1 cellular context compared by ENCODE assay signal in the genomic region with DNA sequence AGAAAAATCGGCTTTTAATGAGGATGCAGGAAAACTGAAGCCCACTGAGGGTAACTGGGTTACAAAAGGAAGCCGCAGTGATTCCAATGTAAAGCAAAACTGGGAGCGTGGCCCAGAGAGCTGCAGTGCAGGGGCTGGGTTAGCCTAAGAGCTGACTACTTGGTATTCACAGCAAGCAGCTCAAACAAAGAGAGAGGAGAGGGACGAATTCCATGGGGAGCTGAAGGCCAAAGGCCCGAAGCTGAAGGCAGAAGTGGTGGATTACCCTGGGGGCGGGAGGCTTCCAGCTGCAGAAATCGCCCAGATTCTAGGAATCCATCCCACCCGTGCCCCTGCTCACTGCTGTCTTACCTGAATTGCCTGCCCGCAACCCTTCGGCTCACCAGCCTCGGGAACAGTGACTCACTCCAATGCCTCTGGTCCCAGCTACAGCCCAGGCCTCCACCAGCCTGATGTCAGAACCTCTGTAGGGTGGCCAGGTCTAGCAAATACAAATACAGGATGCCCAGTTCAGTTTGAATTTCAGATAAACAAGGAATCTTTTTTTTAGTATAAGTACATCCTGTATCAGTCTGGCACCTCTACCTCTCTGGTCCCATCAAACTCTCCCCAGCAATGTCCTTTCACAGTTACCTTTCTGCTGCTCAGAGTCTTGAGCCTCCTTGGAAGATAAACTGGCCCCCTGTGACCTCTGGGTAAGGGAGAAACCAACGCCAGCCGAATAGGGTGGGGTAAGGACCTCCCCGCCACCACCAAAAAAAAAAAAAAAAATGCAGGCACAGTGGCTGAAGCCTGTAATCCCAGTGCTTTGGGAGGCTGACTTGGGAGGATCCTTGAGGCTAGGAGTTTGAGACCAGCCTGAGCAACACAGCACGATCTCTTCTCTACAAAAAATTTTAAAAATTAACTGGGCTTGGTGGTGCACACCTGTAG.
TF ChIP-seq lines count a peak whose summit lies in the region.

No MANE protein-coding gene starts in this region.

TF ChIP-seq in HepG2, 621 proteins besides CTCF, POLR2A, EP300 and RAD21 (continued from another document and continues in another):
- TF ChIP-seq ZNF737 (CRISPR knock-in tag; IDR thresholded peaks at IDR 0.05; ENCODE audit: borderline replicate concordance) = no peak
- no peak for TF ChIP-seq ATM (IDR thresholded peaks at IDR 0.05; ENCODE audit: borderline replicate concordance)
- 0 out of 2 replicates have a peak, but pooled peaks have one; percentile 20 for TF ChIP-seq ZNF468 (CRISPR knock-in tag; IDR thresholded peaks at IDR 0.05)
- no peak for TF ChIP-seq NFRKB (IDR thresholded peaks at IDR 0.05)
- TF ChIP-seq DPF2 (CRISPR knock-in tag; IDR thresholded peaks at IDR 0.05; ENCODE audit: borderline replicate concordance, low read depth) = no peak
- TF ChIP-seq, protein P1, sequence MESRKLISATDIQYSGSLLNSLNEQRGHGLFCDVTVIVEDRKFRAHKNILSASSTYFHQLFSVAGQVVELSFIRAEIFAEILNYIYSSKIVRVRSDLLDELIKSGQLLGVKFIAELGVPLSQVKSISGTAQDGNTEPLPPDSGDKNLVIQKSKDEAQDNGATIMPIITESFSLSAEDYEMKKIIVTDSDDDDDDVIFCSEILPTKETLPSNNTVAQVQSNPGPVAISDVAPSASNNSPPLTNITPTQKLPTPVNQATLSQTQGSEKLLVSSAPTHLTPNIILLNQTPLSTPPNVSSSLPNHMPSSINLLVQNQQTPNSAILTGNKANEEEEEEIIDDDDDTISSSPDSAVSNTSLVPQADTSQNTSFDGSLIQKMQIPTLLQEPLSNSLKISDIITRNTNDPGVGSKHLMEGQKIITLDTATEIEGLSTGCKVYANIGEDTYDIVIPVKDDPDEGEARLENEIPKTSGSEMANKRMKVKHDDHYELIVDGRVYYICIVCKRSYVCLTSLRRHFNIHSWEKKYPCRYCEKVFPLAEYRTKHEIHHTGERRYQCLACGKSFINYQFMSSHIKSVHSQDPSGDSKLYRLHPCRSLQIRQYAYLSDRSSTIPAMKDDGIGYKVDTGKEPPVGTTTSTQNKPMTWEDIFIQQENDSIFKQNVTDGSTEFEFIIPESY (CRISPR knock-in tag; IDR thresholded peaks at IDR 0.05) = no peak
- TF ChIP-seq KDM3A (CRISPR knock-in tag; IDR thresholded peaks at IDR 0.05; ENCODE audit: low read depth) = peak; percentile 30; the same call in 1 of the 2 replicates
- TF ChIP-seq ONECUT2 (CRISPR knock-in tag; IDR thresholded peaks at IDR 0.05) = no peak
- TF ChIP-seq MED1 (CRISPR knock-in tag; IDR thresholded peaks at IDR 0.05) = peak; percentile 22; the same call in 1 of the 2 replicates
- TF ChIP-seq BHLHE40 (IDR thresholded peaks at IDR 0.05; ENCODE audit: low read length) = no peak
- TF ChIP-seq SIN3B (IDR thresholded peaks at IDR 0.05; ENCODE audit: low read length) = no peak
- no peak for TF ChIP-seq RFXANK (CRISPR knock-in tag; IDR thresholded peaks at IDR 0.05)
- TF ChIP-seq PAF1 (CRISPR knock-in tag; IDR thresholded peaks at IDR 0.05) = no peak
- peak; percentile 86 for TF ChIP-seq FOSL2 (CRISPR knock-in tag; IDR thresholded peaks at IDR 0.05)
- no peak for TF ChIP-seq KAT8 (CRISPR knock-in tag; IDR thresholded peaks at IDR 0.05)
- no peak for TF ChIP-seq MLLT10 (CRISPR knock-in tag; IDR thresholded peaks at IDR 0.05)
- TF ChIP-seq TP53 (CRISPR knock-in tag; conservative IDR thresholded peaks at IDR 0.05) = no peak
- TF ChIP-seq RARA (CRISPR knock-in tag; IDR thresholded peaks at IDR 0.05) = peak; percentile 26; the same call in 1 of the 2 replicates
- TF ChIP-seq CHD2 (IDR thresholded peaks at IDR 0.05; ENCODE audit: low read depth, low read length) = no peak
- no peak for TF ChIP-seq SOX6 (IDR thresholded peaks at IDR 0.05)
- TF ChIP-seq SOX6 (CRISPR knock-in tag; IDR thresholded peaks at IDR 0.05) = peak; percentile 29
- 0 out of 2 replicates have a peak, but pooled peaks have one; percentile 23 for TF ChIP-seq HMG20A (CRISPR knock-in tag; IDR thresholded peaks at IDR 0.05; ENCODE audit: borderline replicate concordance)
- no peak for TF ChIP-seq RELA (CRISPR knock-in tag; IDR thresholded peaks at IDR 0.05)
- TF ChIP-seq NFATC3 (CRISPR knock-in tag; IDR thresholded peaks at IDR 0.05) = no peak
- no peak for TF ChIP-seq TOE1 (CRISPR knock-in tag; IDR thresholded peaks at IDR 0.05)
- TF ChIP-seq ZFP36L1 (CRISPR knock-in tag; IDR thresholded peaks at IDR 0.05) = 0 out of 2 replicates have a peak, but pooled peaks have one; percentile 47
- TF ChIP-seq ZNF160 (CRISPR knock-in tag; IDR thresholded peaks at IDR 0.05) = no peak
- TF ChIP-seq, protein P2, sequence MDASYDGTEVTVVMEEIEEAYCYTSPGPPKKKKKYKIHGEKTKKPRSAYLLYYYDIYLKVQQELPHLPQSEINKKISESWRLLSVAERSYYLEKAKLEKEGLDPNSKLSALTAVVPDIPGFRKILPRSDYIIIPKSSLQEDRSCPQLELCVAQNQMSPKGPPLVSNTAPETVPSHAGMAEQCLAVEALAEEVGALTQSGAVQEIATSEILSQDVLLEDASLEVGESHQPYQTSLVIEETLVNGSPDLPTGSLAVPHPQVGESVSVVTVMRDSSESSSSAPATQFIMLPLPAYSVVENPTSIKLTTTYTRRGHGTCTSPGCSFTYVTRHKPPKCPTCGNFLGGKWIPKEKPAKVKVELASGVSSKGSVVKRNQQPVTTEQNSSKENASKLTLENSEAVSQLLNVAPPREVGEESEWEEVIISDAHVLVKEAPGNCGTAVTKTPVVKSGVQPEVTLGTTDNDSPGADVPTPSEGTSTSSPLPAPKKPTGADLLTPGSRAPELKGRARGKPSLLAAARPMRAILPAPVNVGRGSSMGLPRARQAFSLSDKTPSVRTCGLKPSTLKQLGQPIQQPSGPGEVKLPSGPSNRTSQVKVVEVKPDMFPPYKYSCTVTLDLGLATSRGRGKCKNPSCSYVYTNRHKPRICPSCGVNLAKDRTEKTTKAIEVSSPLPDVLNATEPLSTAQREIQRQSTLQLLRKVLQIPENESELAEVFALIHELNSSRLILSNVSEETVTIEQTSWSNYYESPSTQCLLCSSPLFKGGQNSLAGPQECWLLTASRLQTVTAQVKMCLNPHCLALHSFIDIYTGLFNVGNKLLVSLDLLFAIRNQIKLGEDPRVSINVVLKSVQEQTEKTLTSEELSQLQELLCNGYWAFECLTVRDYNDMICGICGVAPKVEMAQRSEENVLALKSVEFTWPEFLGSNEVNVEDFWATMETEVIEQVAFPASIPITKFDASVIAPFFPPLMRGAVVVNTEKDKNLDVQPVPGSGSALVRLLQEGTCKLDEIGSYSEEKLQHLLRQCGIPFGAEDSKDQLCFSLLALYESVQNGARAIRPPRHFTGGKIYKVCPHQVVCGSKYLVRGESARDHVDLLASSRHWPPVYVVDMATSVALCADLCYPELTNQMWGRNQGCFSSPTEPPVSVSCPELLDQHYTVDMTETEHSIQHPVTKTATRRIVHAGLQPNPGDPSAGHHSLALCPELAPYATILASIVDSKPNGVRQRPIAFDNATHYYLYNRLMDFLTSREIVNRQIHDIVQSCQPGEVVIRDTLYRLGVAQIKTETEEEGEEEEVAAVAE (CRISPR knock-in tag; IDR thresholded peaks at IDR 0.05; ENCODE audit: borderline replicate concordance) = no peak; the same call in 1 of the 2 replicates
- TF ChIP-seq, protein P3, sequence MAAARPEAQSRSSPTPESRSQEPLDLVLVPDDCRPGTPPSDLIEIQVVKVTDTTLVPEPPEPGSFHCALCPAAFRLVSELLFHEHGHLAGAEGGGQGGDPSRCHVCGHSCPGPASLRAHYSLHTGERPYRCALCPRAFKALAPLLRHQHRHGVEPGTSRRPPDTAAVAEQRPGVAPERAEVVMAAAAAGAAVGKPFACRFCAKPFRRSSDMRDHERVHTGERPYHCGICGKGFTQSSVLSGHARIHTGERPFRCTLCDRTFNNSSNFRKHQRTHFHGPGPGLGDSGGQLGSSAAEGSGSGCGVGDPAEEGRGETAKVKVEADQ (CRISPR knock-in tag; IDR thresholded peaks at IDR 0.05; ENCODE audit: borderline replicate concordance) = peak; percentile 66; the same call in 1 of the 2 replicates
- TF ChIP-seq, protein P4, sequence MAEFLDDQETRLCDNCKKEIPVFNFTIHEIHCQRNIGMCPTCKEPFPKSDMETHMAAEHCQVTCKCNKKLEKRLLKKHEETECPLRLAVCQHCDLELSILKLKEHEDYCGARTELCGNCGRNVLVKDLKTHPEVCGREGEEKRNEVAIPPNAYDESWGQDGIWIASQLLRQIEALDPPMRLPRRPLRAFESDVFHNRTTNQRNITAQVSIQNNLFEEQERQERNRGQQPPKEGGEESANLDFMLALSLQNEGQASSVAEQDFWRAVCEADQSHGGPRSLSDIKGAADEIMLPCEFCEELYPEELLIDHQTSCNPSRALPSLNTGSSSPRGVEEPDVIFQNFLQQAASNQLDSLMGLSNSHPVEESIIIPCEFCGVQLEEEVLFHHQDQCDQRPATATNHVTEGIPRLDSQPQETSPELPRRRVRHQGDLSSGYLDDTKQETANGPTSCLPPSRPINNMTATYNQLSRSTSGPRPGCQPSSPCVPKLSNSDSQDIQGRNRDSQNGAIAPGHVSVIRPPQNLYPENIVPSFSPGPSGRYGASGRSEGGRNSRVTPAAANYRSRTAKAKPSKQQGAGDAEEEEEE (CRISPR knock-in tag; IDR thresholded peaks at IDR 0.05; ENCODE audit: borderline replicate concordance) = no peak
- peak; percentile 43; the same call in 1 of the 2 replicates for TF ChIP-seq TBX2 (CRISPR knock-in tag; IDR thresholded peaks at IDR 0.05; ENCODE audit: borderline replicate concordance)
- TF ChIP-seq FOXM1 (CRISPR knock-in tag; IDR thresholded peaks at IDR 0.05) = no peak
- TF ChIP-seq, protein P5, sequence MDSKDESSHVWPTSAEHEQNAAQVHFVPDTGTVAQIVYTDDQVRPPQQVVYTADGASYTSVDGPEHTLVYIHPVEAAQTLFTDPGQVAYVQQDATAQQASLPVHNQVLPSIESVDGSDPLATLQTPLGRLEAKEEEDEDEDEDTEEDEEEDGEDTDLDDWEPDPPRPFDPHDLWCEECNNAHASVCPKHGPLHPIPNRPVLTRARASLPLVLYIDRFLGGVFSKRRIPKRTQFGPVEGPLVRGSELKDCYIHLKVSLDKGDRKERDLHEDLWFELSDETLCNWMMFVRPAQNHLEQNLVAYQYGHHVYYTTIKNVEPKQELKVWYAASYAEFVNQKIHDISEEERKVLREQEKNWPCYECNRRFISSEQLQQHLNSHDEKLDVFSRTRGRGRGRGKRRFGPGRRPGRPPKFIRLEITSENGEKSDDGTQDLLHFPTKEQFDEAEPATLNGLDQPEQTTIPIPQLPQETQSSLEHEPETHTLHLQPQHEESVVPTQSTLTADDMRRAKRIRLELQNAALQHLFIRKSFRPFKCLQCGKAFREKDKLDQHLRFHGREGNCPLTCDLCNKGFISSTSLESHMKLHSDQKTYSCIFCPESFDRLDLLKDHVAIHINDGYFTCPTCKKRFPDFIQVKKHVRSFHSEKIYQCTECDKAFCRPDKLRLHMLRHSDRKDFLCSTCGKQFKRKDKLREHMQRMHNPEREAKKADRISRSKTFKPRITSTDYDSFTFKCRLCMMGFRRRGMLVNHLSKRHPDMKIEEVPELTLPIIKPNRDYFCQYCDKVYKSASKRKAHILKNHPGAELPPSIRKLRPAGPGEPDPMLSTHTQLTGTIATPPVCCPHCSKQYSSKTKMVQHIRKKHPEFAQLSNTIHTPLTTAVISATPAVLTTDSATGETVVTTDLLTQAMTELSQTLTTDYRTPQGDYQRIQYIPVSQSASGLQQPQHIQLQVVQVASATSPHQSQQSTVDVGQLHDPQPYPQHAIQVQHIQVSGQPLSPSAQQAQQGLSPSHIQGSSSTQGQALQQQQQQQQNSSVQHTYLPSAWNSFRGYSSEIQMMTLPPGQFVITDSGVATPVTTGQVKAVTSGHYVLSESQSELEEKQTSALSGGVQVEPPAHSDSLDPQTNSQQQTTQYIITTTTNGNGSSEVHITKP (CRISPR knock-in tag; IDR thresholded peaks at IDR 0.05; ENCODE audit: low read depth) = peak; percentile 49
- TF ChIP-seq ZNF232 (CRISPR knock-in tag; IDR thresholded peaks at IDR 0.05; ENCODE audit: borderline replicate concordance) = peak; percentile 23; the same call in 1 of the 2 replicates
- TF ChIP-seq ZNF143 (CRISPR knock-in tag; IDR thresholded peaks at IDR 0.05) = no peak
- TF ChIP-seq ZNF749 (CRISPR knock-in tag; IDR thresholded peaks at IDR 0.05; ENCODE audit: borderline replicate concordance) = no peak
- peak; percentile 9; the same call in 1 of the 2 replicates for TF ChIP-seq FOXA3 (CRISPR knock-in tag; IDR thresholded peaks at IDR 0.05)
- no peak for TF ChIP-seq AGO2 (optimal IDR thresholded peaks at IDR 0.05; ENCODE audit: low read depth, low read length)
- TF ChIP-seq ZFYVE20 (CRISPR knock-in tag; IDR thresholded peaks at IDR 0.05; ENCODE audit: borderline replicate concordance, low read depth) = no peak
- TF ChIP-seq REL (CRISPR knock-in tag; conservative IDR thresholded peaks at IDR 0.05) = no peak
- no peak for TF ChIP-seq MTA3 (CRISPR knock-in tag; IDR thresholded peaks at IDR 0.05)
- TF ChIP-seq ZNF205 (CRISPR knock-in tag; IDR thresholded peaks at IDR 0.05) = no peak
- no peak for TF ChIP-seq ZNF558 (CRISPR knock-in tag; IDR thresholded peaks at IDR 0.05; ENCODE audit: borderline replicate concordance)
- no peak for TF ChIP-seq ZNF615 (CRISPR knock-in tag; IDR thresholded peaks at IDR 0.05; ENCODE audit: borderline replicate concordance)
- no peak for TF ChIP-seq REPIN1 (CRISPR knock-in tag; IDR thresholded peaks at IDR 0.05; ENCODE audit: borderline replicate concordance, low read depth)
- no peak for TF ChIP-seq CEBPG (CRISPR knock-in tag; IDR thresholded peaks at IDR 0.05)
- 0 out of 2 replicates have a peak, but pooled peaks have one; percentile 15 for TF ChIP-seq BORCS8-MEF2B (CRISPR knock-in tag; IDR thresholded peaks at IDR 0.05)
- no peak for TF ChIP-seq GTF2F1 (IDR thresholded peaks at IDR 0.05; ENCODE audit: low read length)
- TF ChIP-seq ZNF709 (CRISPR knock-in tag; IDR thresholded peaks at IDR 0.05) = no peak
- TF ChIP-seq ZNF207 (IDR thresholded peaks at IDR 0.05; ENCODE audit: borderline replicate concordance) = no peak
- TF ChIP-seq, protein P6, sequence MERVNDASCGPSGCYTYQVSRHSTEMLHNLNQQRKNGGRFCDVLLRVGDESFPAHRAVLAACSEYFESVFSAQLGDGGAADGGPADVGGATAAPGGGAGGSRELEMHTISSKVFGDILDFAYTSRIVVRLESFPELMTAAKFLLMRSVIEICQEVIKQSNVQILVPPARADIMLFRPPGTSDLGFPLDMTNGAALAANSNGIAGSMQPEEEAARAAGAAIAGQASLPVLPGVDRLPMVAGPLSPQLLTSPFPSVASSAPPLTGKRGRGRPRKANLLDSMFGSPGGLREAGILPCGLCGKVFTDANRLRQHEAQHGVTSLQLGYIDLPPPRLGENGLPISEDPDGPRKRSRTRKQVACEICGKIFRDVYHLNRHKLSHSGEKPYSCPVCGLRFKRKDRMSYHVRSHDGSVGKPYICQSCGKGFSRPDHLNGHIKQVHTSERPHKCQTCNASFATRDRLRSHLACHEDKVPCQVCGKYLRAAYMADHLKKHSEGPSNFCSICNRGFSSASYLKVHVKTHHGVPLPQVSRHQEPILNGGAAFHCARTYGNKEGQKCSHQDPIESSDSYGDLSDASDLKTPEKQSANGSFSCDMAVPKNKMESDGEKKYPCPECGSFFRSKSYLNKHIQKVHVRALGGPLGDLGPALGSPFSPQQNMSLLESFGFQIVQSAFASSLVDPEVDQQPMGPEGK (CRISPR knock-in tag; IDR thresholded peaks at IDR 0.05) = no peak
- TF ChIP-seq ZMYM2 (CRISPR knock-in tag; IDR thresholded peaks at IDR 0.05) = peak; percentile 64; the same call in 1 of the 2 replicates
- peak; percentile 50 for TF ChIP-seq ZEB1 (IDR thresholded peaks at IDR 0.05; ENCODE audit: insufficient replicate concordance, low read depth)
- no peak for TF ChIP-seq ZNF20 (CRISPR knock-in tag; IDR thresholded peaks at IDR 0.05)
- TF ChIP-seq LCORL (IDR thresholded peaks at IDR 0.05) = no peak
- TF ChIP-seq LCORL (CRISPR knock-in tag; IDR thresholded peaks at IDR 0.05) = 0 out of 2 replicates have a peak, but pooled peaks have one; percentile 30
